Comparison of ENCODE assay signal across 8 cellular contexts in the genomic region with DNA sequence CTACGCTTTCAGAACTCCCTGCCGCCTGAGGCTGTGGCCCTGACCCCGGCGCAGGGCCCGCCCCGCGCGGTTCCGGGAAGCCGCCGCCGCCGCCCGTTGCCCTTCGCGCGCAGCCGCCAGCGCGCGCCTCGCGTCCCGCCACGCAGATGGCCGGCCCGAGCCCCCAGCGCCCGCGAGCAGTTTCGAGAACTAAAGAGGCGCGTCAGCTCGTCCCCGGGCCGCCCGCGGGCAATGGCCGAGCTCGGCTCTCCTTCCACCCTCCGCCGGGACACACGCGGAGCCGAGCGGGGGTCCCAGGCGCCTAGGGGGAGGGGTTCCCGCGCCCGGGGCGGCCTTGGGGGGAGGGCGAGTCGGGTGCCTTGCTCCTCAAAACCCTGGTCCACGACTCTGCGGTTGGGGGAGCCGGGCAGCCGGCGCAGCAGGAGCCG. TPM values are rescaled to one million over a fixed set of nuclear protein-coding genes. Genes with fewer than 3 reads are reported as not detected.
DNase-seq lines count a peak whose midpoint lies in the region; ATAC-seq and TF ChIP-seq lines count a peak whose summit lies in the region.

No MANE protein-coding gene starts in this region.

- no peak overlapping the region; the same call in 1 of the 2 replicates for H2AFZ ChIP-seq in PC-3 (ENCODE audit: low read length)

- H3K27ac ChIP-seq in PC-3 (ENCODE audit: low read length), result peak overlapping the region; percentile 91

- CTCF ChIA-PET in Calu3 (lab: Charles Lee), result interaction anchor here (0.6 to 1.3 kb wide), 3 partner anchors 17 to 894 kb away, joined by 3 read pairs; no protein-coding TSS in a partner anchor
- CTCF ChIA-PET in PC-3 (lab: Charles Lee), result no interaction called here
- CTCF ChIA-PET in activated naive CD4-positive, alpha-beta T cell treated with anti-CD3 and anti-CD28 coated beads, Interleukin-2, amount 10 ng/mL, durations not matched to agents 7 days and 5 days (lab: Charles Lee), result interaction anchor here (1.0 to 1.4 kb wide), 3 partner anchors 12 to 45 kb away, joined by 3 to 5 read pairs (median 3); no protein-coding TSS in a partner anchor

- H3K27me3 Mint-ChIP-seq in Calu3 (ENCODE audit: unreplicated experiment), result no peaks in the 10 kb centered on the region
- H3K27me3 Mint-ChIP-seq in activated naive CD4-positive, alpha-beta T cell treated with anti-CD3 and anti-CD28 coated beads, Interleukin-2, amount 10 ng/mL, durations not matched to agents 7 days and 5 days, result no peaks in the 10 kb centered on the region
- no peaks in the 10 kb centered on the region for H3K27me3 Mint-ChIP-seq in osteocyte (ENCODE audit: unreplicated experiment)

- H3K27ac Mint-ChIP-seq in Calu3 (ENCODE audit: unreplicated experiment) (peak overlapping the region; percentile 86), osteocyte (ENCODE audit: unreplicated experiment) (peak overlapping the region; percentile 99)
- H3K27ac Mint-ChIP-seq in activated naive CD4-positive, alpha-beta T cell treated with anti-CD3 and anti-CD28 coated beads, Interleukin-2, amount 10 ng/mL, durations not matched to agents 7 days and 5 days, result peak overlapping the region; percentile 98

- H3K4me1 Mint-ChIP-seq in Calu3 (ENCODE audit: low read depth, unreplicated experiment) (peaks cover 37% of the 10 kb centered on the region), osteocyte (ENCODE audit: unreplicated experiment) (peaks cover 49% of the 10 kb centered on the region)
- H3K4me1 Mint-ChIP-seq in activated naive CD4-positive, alpha-beta T cell treated with anti-CD3 and anti-CD28 coated beads, Interleukin-2, amount 10 ng/mL, durations not matched to agents 7 days and 5 days, result peaks cover 47% of the 10 kb centered on the region

- DNase-seq in Calu3 (peak; percentile 55), HFF-Myc (ENCODE audit: extremely low read depth, low read depth) (no peak), PC-3 (peak; percentile 51), Right ventricle myocardium inferior (ENCODE audit: missing footprints) (peak; percentile 91), osteocyte (ENCODE audit: extremely low spot score, unreplicated experiment) (peak; percentile 89), NCI-H2081 treated with DMSO at 0.1 percent for 48 hours (lab: John Stamatoyannopoulos, UW) (no peak)
- peak; percentile 67 for DNase-seq in activated naive CD4-positive, alpha-beta T cell treated with anti-CD3 and anti-CD28 coated beads, Interleukin-2, amount 10 ng/mL, durations not matched to agents 7 days and 5 days

- H3K4me3 ChIP-seq in HFF-Myc (replicated peaks; ENCODE audit: low read depth, low read length), result peak overlapping the region; percentile 92
- H3K4me3 ChIP-seq in PC-3 (ENCODE audit: low read length), result peak overlapping the region; percentile 98

- H3K4me3 Mint-ChIP-seq in Calu3 (ENCODE audit: low read depth, unreplicated experiment) (peak overlapping the region; percentile 76), osteocyte (ENCODE audit: unreplicated experiment) (peak overlapping the region; percentile 95)
- peak overlapping the region; percentile 99 for H3K4me3 Mint-ChIP-seq in activated naive CD4-positive, alpha-beta T cell treated with anti-CD3 and anti-CD28 coated beads, Interleukin-2, amount 10 ng/mL, durations not matched to agents 7 days and 5 days

- TSS peak; percentile 11 for BruUV-seq in Calu3 (replicated peaks; lab: Mats Ljungman, UMichigan)
- BruUV-seq in PC-3 (replicated peaks; lab: Mats Ljungman, UMichigan), result no TSS peak

- no peaks in the 10 kb centered on the region for H3K9me2 ChIP-seq in PC-3 (replicated peaks; ENCODE audit: low read length)

- POLR2A ChIA-PET in PC-3 (lab: Charles Lee; ENCODE audit: unreplicated experiment), result interaction anchor here (0.7 kb wide), 2 partner anchors 47 to 278 kb away, joined by 3 to 4 read pairs; no protein-coding TSS in a partner anchor

- peaks cover 87% of the 10 kb centered on the region for H3K36me3 Mint-ChIP-seq in Calu3 (ENCODE audit: insufficient read depth, unreplicated experiment)
- H3K36me3 Mint-ChIP-seq in activated naive CD4-positive, alpha-beta T cell treated with anti-CD3 and anti-CD28 coated beads, Interleukin-2, amount 10 ng/mL, durations not matched to agents 7 days and 5 days, result peaks cover 52% of the 10 kb centered on the region
- peaks cover 6% of the 10 kb centered on the region for H3K36me3 Mint-ChIP-seq in osteocyte (ENCODE audit: unreplicated experiment)

- peaks cover 43% of the 10 kb centered on the region for H3K4me1 ChIP-seq in PC-3 (ENCODE audit: insufficient read depth, low read length)

- H3K9ac ChIP-seq in PC-3 (ENCODE audit: low read length), result peak overlapping the region; percentile 100

- peaks cover 80% of the 10 kb centered on the region for H3K79me2 ChIP-seq in PC-3 (ENCODE audit: low read length)

- ATAC-seq in PC-3 (peak; percentile 2; the same call in 1 of the 2 replicates), Right ventricle myocardium inferior (peak; percentile 26), GM18519 (IDR thresholded peaks at IDR 0.05; ENCODE audit: low FRiP score, unreplicated experiment) (no peak)

- H3K9me3 ChIP-seq in PC-3 (ENCODE audit: low read length), result no peaks in the 10 kb centered on the region

- no peaks in the 10 kb centered on the region for H3K9me3 Mint-ChIP-seq in Calu3 (ENCODE audit: low read depth, unreplicated experiment)
- H3K9me3 Mint-ChIP-seq in activated naive CD4-positive, alpha-beta T cell treated with anti-CD3 and anti-CD28 coated beads, Interleukin-2, amount 10 ng/mL, durations not matched to agents 7 days and 5 days, result no peaks in the 10 kb centered on the region
- H3K9me3 Mint-ChIP-seq in osteocyte (ENCODE audit: unreplicated experiment), result no peaks in the 10 kb centered on the region

- H3K27me3 ChIP-seq in PC-3 (ENCODE audit: low read length), result no peaks in the 10 kb centered on the region

- intact Hi-C loops in Calu3 (cut with micrococcal nuclease; ENCODE audit: unreplicated experiment) (no loop called here), PC-3 (cut with micrococcal nuclease) (loop anchor here (1.0 to 2.0 kb wide), 2 partner anchors 10 to 16 kb away; no protein-coding TSS in a partner anchor), Right ventricle myocardium inferior (cut with DNase I) (no loop called here)

- peak overlapping the region; percentile 99 for H3K4me2 ChIP-seq in PC-3 (ENCODE audit: low read length)

- TF ChIP-seq CTCF in Calu3 (IDR thresholded peaks at IDR 0.05; ENCODE audit: unreplicated experiment) (no peak), HFF-Myc (IDR thresholded peaks at IDR 0.05; ENCODE audit: low read depth, low read length, missing control alignments) (no peak), PC-3 (conservative IDR thresholded peaks at IDR 0.05; ENCODE audit: low read depth, low read length) (no peak), osteocyte (IDR thresholded peaks at IDR 0.05) (no peak)

- peaks cover 3% of the 10 kb centered on the region for H3F3A ChIP-seq in PC-3 (ENCODE audit: low read length, unreplicated experiment)

- H3K36me3 ChIP-seq in PC-3 (ENCODE audit: low read depth, low read length), result peaks cover 12% of the 10 kb centered on the region

- peaks cover 46% of the 10 kb centered on the region for H4K20me1 ChIP-seq in PC-3 (ENCODE audit: low read length)

RNA-seq across cellular contexts. Expression of gene HNRNPF, which starts 1.8 kb away (rescaled TPM):
- total RNA-seq in Calu3 (2022) (256 and 275 TPM in 2 replicates), PC-3 (2014; rRNA removed) (417 and 421 TPM in 2 replicates), Right ventricle myocardium inferior (87.6 TPM), osteocyte (189 and 200 TPM in 2 replicates)

RNA-seq across cellular contexts. Expression of gene ZNF487, which starts 29.7 kb away (rescaled TPM):
- 2.5 and 3.4 TPM in 2 replicates for total RNA-seq in Calu3 (2022)
- 7.0 and 9.4 TPM in 2 replicates for total RNA-seq in PC-3 (2014; rRNA removed)
- 2.7 TPM for total RNA-seq in Right ventricle myocardium inferior
- total RNA-seq in osteocyte, result 3.6 and 6.3 TPM in 2 replicates

RNA-seq across cellular contexts. Expression of gene FXYD4, which starts 35.7 kb away (rescaled TPM):
- not detected in 2 replicates for total RNA-seq in Calu3 (2022)
- not detected in 2 replicates for total RNA-seq in PC-3 (2014; rRNA removed)
- not detected for total RNA-seq in Right ventricle myocardium inferior
- not detected in 2 replicates for total RNA-seq in osteocyte

Comparison
In these comparisons a context has a peak if more than half of its experiments do, and no peak if none do; other contexts are left out.
1. DNase-seq: peak in Calu3 (single experiment), PC-3 (single experiment), activated naive CD4-positive, alpha-beta T cell treated with anti-CD3 and anti-CD28 coated beads, Interleukin-2, amount 10 ng/mL, durations not matched to agents 7 days and 5 days (single experiment), Right ventricle myocardium inferior (single experiment) and osteocyte (single experiment); none in HFF-Myc (single experiment) and NCI-H2081 treated with DMSO at 0.1 percent for 48 hours (single experiment).
2. Peak in every context shown above with its lines, with median percentiles within 50 percentile points of each other: H3K27ac Mint-ChIP-seq and H3K4me3 Mint-ChIP-seq.